ENCODE assay signal across 6 cellular contexts in genomic region chr14:57031474-57031873, GRCh38.
"Had no signal": no experiment of that assay in that cellular context is flagged by ENCODE, and none has a peak within 500 bp of the region (broad histone marks: within the 10 kb centered on the region; RNA-seq: fewer than 3 reads in every experiment).

No MANE protein-coding gene starts in this region.

- H3K4me3 ChIP-seq: GM23248, K562 had no signal

- DNase-seq: GM23248, GOT3, H9, HCEC 1CT, IMR-90 had no signal

- H2AFZ ChIP-seq: GM23248 had no signal

- H3K9ac ChIP-seq: GM23248 had no signal

- H3K27ac ChIP-seq: GM23248 had no signal
